In the genomic region with DNA sequence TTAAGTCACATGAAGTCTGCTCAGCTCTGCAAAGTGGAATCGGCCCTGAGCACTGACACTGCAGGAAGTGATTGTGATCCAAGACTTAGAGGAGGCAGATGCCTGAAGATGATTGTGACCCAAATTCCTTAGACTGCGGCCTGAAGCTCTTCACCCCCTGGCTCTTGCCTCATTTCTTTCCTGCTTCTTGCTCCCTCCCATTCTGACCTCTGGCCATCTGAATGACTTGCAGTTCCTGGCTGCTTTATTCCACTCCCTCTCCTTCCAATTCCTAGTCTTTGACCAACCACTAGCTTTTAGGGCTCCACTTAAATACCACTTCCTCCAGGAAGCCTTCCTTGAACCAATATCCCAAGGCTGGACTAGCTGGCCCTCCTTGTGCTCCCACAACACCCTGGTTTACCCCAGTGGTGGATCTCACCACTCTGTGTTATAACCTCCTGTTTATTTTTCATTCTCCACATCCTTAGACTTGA, we compare ENCODE assay signal across 18 cellular contexts. TPM values are rescaled to one million over a fixed set of nuclear protein-coding genes. Genes with fewer than 3 reads are reported as not detected.
DNase-seq lines count a peak whose midpoint lies in the region; ATAC-seq and TF ChIP-seq lines count a peak whose summit lies in the region.
"Had no signal": no experiment of that assay in that cellular context is flagged by ENCODE, and none has a peak within 500 bp of the region (broad histone marks: within the 10 kb centered on the region; RNA-seq: fewer than 3 reads in every experiment).

No MANE protein-coding gene starts in this region.

- no peak for ATAC-seq in T-helper 17 cell
- ATAC-seq in stimulated activated naive B cell treated with anti-CD40 and anti-IgM and Interleukin-4, amounts not matched to agents 10 μg/mL and 1 μg/mL and 100 μg/mL, for 72 hours (replicated peaks) = no peak
- ATAC-seq: activated CD8-positive, alpha-beta T cell treated with anti-CD3 and anti-CD28 coated beads, Interleukin-2, amount 10 ng/mL, durations not matched to agents 7 days and 5 days; stimulated activated naive CD8-positive, alpha-beta T cell treated with anti-CD3 and anti-CD28 coated beads, Interleukin-15, Interleukin-2, amounts not matched to agents 100 U/mL and 50 U/mL, for 24 hours had no signal

- H3K4me3 ChIP-seq in fibroblast of the aortic adventitia (ENCODE audit: low read depth, low read length) = no peak overlapping the region
- no peak overlapping the region for H3K4me3 ChIP-seq in skeletal muscle tissue (ENCODE audit: low read length in 3 of 3)
- no peak overlapping the region for H3K4me3 ChIP-seq in ascending aorta
- no peak overlapping the region for H3K4me3 ChIP-seq in colonic mucosa
- H3K4me3 ChIP-seq: ovary had no signal

- TF ChIP-seq CTCF in fibroblast of the aortic adventitia (IDR thresholded peaks at IDR 0.05; ENCODE audit: insufficient read depth, low read length) = no peak
- TF ChIP-seq CTCF in ascending aorta (IDR thresholded peaks at IDR 0.05) = no peak
- TF ChIP-seq CTCF in colonic mucosa (IDR thresholded peaks at IDR 0.05) = no peak

- DNase-seq in EL (peak; percentile 57), T-helper 17 cell (no peak), fibroblast of the aortic adventitia (ENCODE audit: low read depth) (peak; percentile 55), ascending aorta (ENCODE audit: low spot score in 2 of 2) (no peak), colonic mucosa (no peak), DMS53 (lab: John Stamatoyannopoulos, UW) (no peak)
- DNase-seq in stimulated activated naive B cell treated with anti-CD40 and anti-IgM and Interleukin-4, amounts not matched to agents 10 μg/mL and 1 μg/mL and 100 μg/mL, for 72 hours = no peak
- DNase-seq: activated CD8-positive, alpha-beta T cell treated with anti-CD3 and anti-CD28 coated beads, Interleukin-2, amount 10 ng/mL, durations not matched to agents 7 days and 5 days; BE2C; DMS 273 treated with DMSO at 0.1 percent for 48 hours; NCI-H146; NCI-H345; ovary; stimulated activated naive CD8-positive, alpha-beta T cell treated with anti-CD3 and anti-CD28 coated beads, Interleukin-15, Interleukin-2, amounts not matched to agents 100 U/mL and 50 U/mL, for 24 hours had no signal

- H3K27ac ChIP-seq in skeletal muscle tissue (ENCODE audit: low read depth, low read length) (peak overlapping the region; percentile 42), ascending aorta (peak overlapping the region in 1 of 2 donors; percentile 18), colonic mucosa (no peak overlapping the region)
- H3K27ac ChIP-seq: ovary had no signal

- no peaks in the 10 kb centered on the region for H3K9me3 Mint-ChIP-seq in stimulated activated naive B cell treated with anti-CD40 and anti-IgM and Interleukin-4, amounts not matched to agents 10 μg/mL and 1 μg/mL and 100 μg/mL, for 72 hours
- H3K9me3 Mint-ChIP-seq: activated T-helper 2 cell treated with anti-CD3 and anti-CD28 coated beads, Interferon-gamma antibody, Interleukin-2, Interleukin-4, amounts not matched to agents 10 μg/mL and 5 μg/mL and 100 μg/mL, durations not matched to agents 14 hours and 24 hours and 36 hours had no signal

- H3K27ac Mint-ChIP-seq in T-helper 17 cell = peak overlapping the region; percentile 56
- H3K27ac Mint-ChIP-seq in stimulated activated naive B cell treated with anti-CD40 and anti-IgM and Interleukin-4, amounts not matched to agents 10 μg/mL and 1 μg/mL and 100 μg/mL, for 72 hours = no peak overlapping the region
- H3K27ac Mint-ChIP-seq: activated CD8-positive, alpha-beta T cell treated with anti-CD3 and anti-CD28 coated beads, Interleukin-2, amount 10 ng/mL, durations not matched to agents 7 days and 5 days; activated T-helper 2 cell treated with anti-CD3 and anti-CD28 coated beads, Interferon-gamma antibody, Interleukin-2, Interleukin-4, amounts not matched to agents 10 μg/mL and 5 μg/mL and 100 μg/mL, durations not matched to agents 14 hours and 24 hours and 36 hours had no signal

- H3K36me3 ChIP-seq in skeletal muscle tissue (ENCODE audit: control insufficient read depth in 3 of 3, insufficient read depth in 3 of 3, low read length in 3 of 3) (no peaks in the 10 kb centered on the region), ascending aorta (no peaks in the 10 kb centered on the region), colonic mucosa (no peaks in the 10 kb centered on the region)
- H3K36me3 ChIP-seq: BE2C, ovary had no signal

- H3K27me3 Mint-ChIP-seq in T-helper 17 cell = peaks cover 27% of the 10 kb centered on the region
- H3K27me3 Mint-ChIP-seq in stimulated activated naive B cell treated with anti-CD40 and anti-IgM and Interleukin-4, amounts not matched to agents 10 μg/mL and 1 μg/mL and 100 μg/mL, for 72 hours = no peaks in the 10 kb centered on the region

- H3K36me3 Mint-ChIP-seq in T-helper 17 cell (ENCODE audit: low read depth) = no peaks in the 10 kb centered on the region
- no peaks in the 10 kb centered on the region for H3K36me3 Mint-ChIP-seq in stimulated activated naive B cell treated with anti-CD40 and anti-IgM and Interleukin-4, amounts not matched to agents 10 μg/mL and 1 μg/mL and 100 μg/mL, for 72 hours

- peaks cover 4% of the 10 kb centered on the region for H3K4me1 Mint-ChIP-seq in T-helper 17 cell
- H3K4me1 Mint-ChIP-seq in stimulated activated naive B cell treated with anti-CD40 and anti-IgM and Interleukin-4, amounts not matched to agents 10 μg/mL and 1 μg/mL and 100 μg/mL, for 72 hours = peaks cover 3 to 4% of the 10 kb centered on the region in 2 donors

- H3K27me3 ChIP-seq in skeletal muscle tissue (ENCODE audit: control insufficient read depth in 3 of 3, insufficient read depth in 3 of 3, low read length in 3 of 3) = no peaks in the 10 kb centered on the region
- no peaks in the 10 kb centered on the region for H3K27me3 ChIP-seq in ascending aorta
- H3K27me3 ChIP-seq in colonic mucosa = no peaks in the 10 kb centered on the region
- H3K27me3 ChIP-seq: BE2C, ovary had no signal

- intact Hi-C loops in ascending aorta (cut with DNase I) = no loop called here
- intact Hi-C loops in colonic mucosa (cut with DNase I) = no loop called here

- no peaks in the 10 kb centered on the region for H3K9me3 ChIP-seq in T-helper 17 cell (ENCODE audit: control insufficient read depth, low read length, poor library complexity, severe bottlenecking)
- H3K9me3 ChIP-seq in skeletal muscle tissue (ENCODE audit: control insufficient read depth in 3 of 3, low read length in 3 of 3) = no peaks in the 10 kb centered on the region
- no peaks in the 10 kb centered on the region for H3K9me3 ChIP-seq in ascending aorta
- H3K9me3 ChIP-seq in colonic mucosa = no peaks in the 10 kb centered on the region
- H3K9me3 ChIP-seq: BE2C, ovary had no signal

- H3K9ac ChIP-seq in skeletal muscle tissue (ENCODE audit: low read depth in 1 of 3, low read length in 3 of 3) = no peak overlapping the region
- H3K9ac ChIP-seq in colonic mucosa (ENCODE audit: low read depth in 2 of 2, low read length in 2 of 2) = no peak overlapping the region

- H3K4me3 Mint-ChIP-seq in T-helper 17 cell = no peak overlapping the region
- H3K4me3 Mint-ChIP-seq in stimulated activated naive B cell treated with anti-CD40 and anti-IgM and Interleukin-4, amounts not matched to agents 10 μg/mL and 1 μg/mL and 100 μg/mL, for 72 hours = no peak overlapping the region
- H3K4me3 Mint-ChIP-seq: activated CD8-positive, alpha-beta T cell treated with anti-CD3 and anti-CD28 coated beads, Interleukin-2, amount 10 ng/mL, durations not matched to agents 7 days and 5 days had no signal

- peaks cover 0 to 3% (median 0%) of the 10 kb centered on the region in 3 donors for H3K4me1 ChIP-seq in skeletal muscle tissue (ENCODE audit: control insufficient read depth in 3 of 3, insufficient read depth in 3 of 3, low read length in 3 of 3)
- no peaks in the 10 kb centered on the region for H3K4me1 ChIP-seq in ascending aorta
- H3K4me1 ChIP-seq in colonic mucosa = no peaks in the 10 kb centered on the region
- H3K4me1 ChIP-seq: BE2C had no signal

RNA-seq across cellular contexts. Expression of gene EPB42, which starts 9.9 kb away (rescaled TPM):
- total RNA-seq in T-helper 17 cell (not detected), fibroblast of the aortic adventitia (ENCODE audit: low replicate concordance) (not detected in 2 replicates), skeletal muscle tissue (13.6 TPM), ascending aorta (not detected), colonic mucosa (not detected)
- total RNA-seq: activated CD8-positive, alpha-beta T cell treated with anti-CD3 and anti-CD28 coated beads, Interleukin-2, amount 10 ng/mL, durations not matched to agents 7 days and 5 days; activated T-helper 2 cell treated with anti-CD3 and anti-CD28 coated beads, Interferon-gamma antibody, Interleukin-2, Interleukin-4, amounts not matched to agents 10 μg/mL and 5 μg/mL and 100 μg/mL, durations not matched to agents 14 hours and 24 hours and 36 hours; astrocyte; LHCN-M2 had no signal

RNA-seq across cellular contexts. Expression of gene TGM5, which starts 36.0 kb away (rescaled TPM):
- not detected for total RNA-seq in T-helper 17 cell
- total RNA-seq in fibroblast of the aortic adventitia (ENCODE audit: low replicate concordance) = not detected in 2 replicates
- not detected for total RNA-seq in skeletal muscle tissue
- total RNA-seq in ascending aorta = not detected
- not detected for total RNA-seq in colonic mucosa
- total RNA-seq: LHCN-M2, ovary had no signal

RNA-seq across cellular contexts. Expression of gene CCNDBP1, which starts 45.5 kb away (rescaled TPM):
- total RNA-seq in T-helper 17 cell = 10 to 100 TPM; 73.5 to 93.6 TPM
- total RNA-seq in fibroblast of the aortic adventitia (ENCODE audit: low replicate concordance) = 44.6 and 61.2 TPM in 2 replicates
- total RNA-seq in skeletal muscle tissue = 45.4 TPM
- total RNA-seq in ascending aorta = 44.9 TPM
- 10 to 100 TPM; 48.2 to 64.5 TPM for total RNA-seq in colonic mucosa

Comparison
In these comparisons a context has a peak if more than half of its experiments do, and no peak if none do; other contexts are left out.
1. DNase-seq: peak in EL (single experiment) and fibroblast of the aortic adventitia (single experiment); none in T-helper 17 cell (0 of 3), ascending aorta (0 of 2), stimulated activated naive B cell treated with anti-CD40 and anti-IgM and Interleukin-4, amounts not matched to agents 10 μg/mL and 1 μg/mL and 100 μg/mL, for 72 hours (single experiment), colonic mucosa (single experiment) and DMS53 (single experiment).
2. RNA of gene EPB42, which starts 9.9 kb away (total RNA-seq): 13.6 TPM in skeletal muscle tissue (single experiment); not detected in T-helper 17 cell, not detected in fibroblast of the aortic adventitia, not detected in ascending aorta (single experiment) and not detected in colonic mucosa; every median in the first group is over 10 times any median in the second.